In the genomic region with DNA sequence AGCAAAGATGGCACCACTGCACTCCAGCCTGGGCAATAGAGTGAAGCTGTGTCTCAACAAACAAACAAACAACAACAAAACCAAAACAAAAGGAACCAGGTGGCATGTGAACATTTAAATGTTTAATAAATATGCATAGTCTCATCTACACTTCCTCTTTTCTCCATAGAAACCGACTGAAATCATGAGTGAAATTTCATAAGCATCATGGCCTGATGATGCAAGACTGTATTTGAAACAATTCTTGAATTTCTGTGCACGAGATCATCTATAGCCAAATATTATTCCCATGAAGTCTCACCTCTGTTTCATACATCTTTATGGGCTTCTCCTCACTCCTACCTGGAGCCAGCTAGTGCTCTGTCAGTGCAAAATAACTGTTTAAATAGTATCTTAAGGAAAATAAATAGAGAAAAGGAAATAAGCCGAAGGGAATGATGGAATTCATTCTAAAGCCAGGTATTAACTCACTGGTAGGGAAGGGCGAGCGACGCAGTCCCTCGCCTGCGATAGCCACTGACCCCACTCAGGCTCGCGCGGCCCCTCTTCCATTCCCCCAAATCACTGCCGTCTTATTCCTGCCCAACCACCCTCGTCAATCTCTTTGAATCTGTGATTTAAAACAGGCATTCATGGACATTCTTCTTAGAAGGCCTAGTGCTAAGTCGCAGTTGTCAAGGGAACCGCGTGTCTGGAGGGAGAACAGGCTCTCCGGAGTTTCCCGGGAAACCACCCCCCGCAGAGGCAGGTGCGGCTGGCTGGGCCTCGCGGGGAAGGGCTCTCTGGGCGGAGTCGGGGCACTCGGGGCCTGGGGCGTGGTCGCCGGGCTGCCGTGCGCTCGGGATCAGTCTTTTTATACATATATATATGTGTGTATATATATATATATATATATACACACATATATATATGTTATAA, we compare ENCODE assay signal across 8 cellular contexts. TPM values are rescaled to one million over a fixed set of nuclear protein-coding genes. Genes with fewer than 3 reads are reported as not detected.
DNase-seq lines count a peak whose midpoint lies in the region; ATAC-seq and TF ChIP-seq lines count a peak whose summit lies in the region.

No MANE protein-coding gene starts in this region.

- WGBS in hepatocyte (ENCODE audit: low lambda C conversion rate, missing lambda C conversion rate): 19% methylated on average over 26 of the region's 31 CpGs

- peaks cover 0 to 3% (median 0%) of the 10 kb centered on the region in 7 donors for H3K9me3 Mint-ChIP-seq in CD4-positive, CD25-positive, alpha-beta regulatory T cell
- no peaks in the 10 kb centered on the region for H3K9me3 Mint-ChIP-seq in activated naive CD4-positive, alpha-beta T cell treated with anti-CD3 and anti-CD28 coated beads, Interleukin-2, amount 10 ng/mL, durations not matched to agents 7 days and 5 days
- no peaks in the 10 kb centered on the region for H3K9me3 Mint-ChIP-seq in osteocyte (ENCODE audit: unreplicated experiment)

- H3K4me3 ChIP-seq in CD4-positive, CD25-positive, alpha-beta regulatory T cell (ENCODE audit: low read depth, low read length): no peak overlapping the region
- H3K4me3 ChIP-seq in HCT116 (replicated peaks in 1 of 2; ENCODE audit: low read depth in 1 of 2, low read length in 2 of 2) (peak overlapping the region; percentile 38 to 67; a peak in 3 of 4 replicates), hepatocyte (no peak overlapping the region)

- H2AFZ ChIP-seq in HCT116 (ENCODE audit: low read depth, low read length, poor library complexity, severe bottlenecking): peak overlapping the region; percentile 96
- H2AFZ ChIP-seq in hepatocyte: no peak overlapping the region

- no peaks in the 10 kb centered on the region for H3K36me3 ChIP-seq in CD4-positive, CD25-positive, alpha-beta regulatory T cell (ENCODE audit: control insufficient read depth, insufficient read depth, low read length)
- H3K36me3 ChIP-seq in HCT116 (ENCODE audit: control insufficient read depth in 1 of 2, insufficient read depth in 2 of 2, low read length in 2 of 2) (no peaks in the 10 kb centered on the region), hepatocyte (replicated peaks; ENCODE audit: insufficient read depth, low read depth) (no peaks in the 10 kb centered on the region)

- peaks cover 2% of the 10 kb centered on the region for H3K27me3 ChIP-seq in CD4-positive, CD25-positive, alpha-beta regulatory T cell (ENCODE audit: control insufficient read depth, insufficient read depth, low read length)
- H3K27me3 ChIP-seq in HCT116 (ENCODE audit: insufficient read depth, low read length) (no peaks in the 10 kb centered on the region), hepatocyte (no peaks in the 10 kb centered on the region)

- peak overlapping the region; percentile 92 to 95 (median 94) for H3K4me3 Mint-ChIP-seq in CD4-positive, CD25-positive, alpha-beta regulatory T cell
- H3K4me3 Mint-ChIP-seq in activated naive CD4-positive, alpha-beta T cell treated with anti-CD3 and anti-CD28 coated beads, Interleukin-2, amount 10 ng/mL, durations not matched to agents 7 days and 5 days: no peak overlapping the region
- H3K4me3 Mint-ChIP-seq in osteocyte (ENCODE audit: unreplicated experiment): no peak overlapping the region

- H3K4me2 ChIP-seq in HCT116 (ENCODE audit: low read length) (peak overlapping the region; percentile 98), hepatocyte (peak overlapping the region; percentile 97)

- H3K4me1 Mint-ChIP-seq in CD4-positive, CD25-positive, alpha-beta regulatory T cell: peaks cover 15 to 39% (median 23%) of the 10 kb centered on the region in 4 donors
- peaks cover 46% of the 10 kb centered on the region for H3K4me1 Mint-ChIP-seq in activated naive CD4-positive, alpha-beta T cell treated with anti-CD3 and anti-CD28 coated beads, Interleukin-2, amount 10 ng/mL, durations not matched to agents 7 days and 5 days
- peaks cover 41% of the 10 kb centered on the region for H3K4me1 Mint-ChIP-seq in osteocyte (ENCODE audit: unreplicated experiment)

- H3K9me3 ChIP-seq in CD4-positive, CD25-positive, alpha-beta regulatory T cell (ENCODE audit: control insufficient read depth in 2 of 2, low read length in 2 of 2): no peaks in the 10 kb centered on the region
- no peaks in the 10 kb centered on the region for H3K9me3 ChIP-seq in HCT116 (ENCODE audit: control insufficient read depth in 1 of 2, insufficient read depth in 1 of 2, low read depth in 1 of 2, low read length in 2 of 2)
- H3K9me3 ChIP-seq in hepatocyte (ENCODE audit: low read depth): no peaks in the 10 kb centered on the region

- H3K9me2 ChIP-seq in HCT116 (ENCODE audit: insufficient read depth) (no peaks in the 10 kb centered on the region), hepatocyte (replicated peaks; ENCODE audit: insufficient read depth) (no peaks in the 10 kb centered on the region)

- intact Hi-C loops in HCT116 (cut with micrococcal nuclease) (loop anchor here (2.0 kb wide), 1 partner anchor 53 kb away; the partner anchor contains the start of gene TRIM2), sciatic nerve (cut with DNase I) (loop anchor here (10.0 kb wide), 1 partner anchor 63 kb away; no protein-coding TSS in a partner anchor)

- no peak overlapping the region for H3K9ac ChIP-seq in HCT116 (ENCODE audit: low read length)

- POLR2A ChIA-PET in HCT116 (lab: Charles Lee): no interaction called here

- H3K4me1 ChIP-seq in CD4-positive, CD25-positive, alpha-beta regulatory T cell (ENCODE audit: control insufficient read depth, insufficient read depth, low read length, poor library complexity, severe bottlenecking): peaks cover 22% of the 10 kb centered on the region
- H3K4me1 ChIP-seq in HCT116 (ENCODE audit: control insufficient read depth in 1 of 2, insufficient read depth in 2 of 2, low read length in 2 of 2) (peaks cover 21 to 35% of the 10 kb centered on the region in 2 experiments), hepatocyte (ENCODE audit: insufficient read depth) (peaks cover 12% of the 10 kb centered on the region)

- H3K27ac Mint-ChIP-seq in CD4-positive, CD25-positive, alpha-beta regulatory T cell: peak overlapping the region in 1 of 3 donors; percentile 40
- H3K27ac Mint-ChIP-seq in activated naive CD4-positive, alpha-beta T cell treated with anti-CD3 and anti-CD28 coated beads, Interleukin-2, amount 10 ng/mL, durations not matched to agents 7 days and 5 days: no peak overlapping the region
- H3K27ac Mint-ChIP-seq in osteocyte (ENCODE audit: unreplicated experiment): no peak overlapping the region

- BruUV-seq in HCT116 (replicated peaks; lab: Mats Ljungman, UMichigan): no TSS peak

- ATAC-seq in CD4-positive, CD25-positive, alpha-beta regulatory T cell (ENCODE audit: low read depth in 2 of 2): no peak
- ATAC-seq in HCT116 (peak; percentile 28; the same call in 1 of the 2 replicates), sciatic nerve (peak; percentile 56)

- RAD21 ChIA-PET in HCT116 (lab: Charles Lee; ENCODE audit: low non-redundant PET in 1 of 2, low total read pairs in 2 of 2, uncharacterized antibody in 2 of 2, unreplicated experiment in 2 of 2): interaction anchor here in 1 of 2 experiments (0.8 kb wide), 1 partner anchor 52 kb away, joined by 4 read pairs; the partner anchor contains the start of gene TRIM2

- TF ChIP-seq POLR2A in HCT116 (IDR thresholded peaks at IDR 0.05; ENCODE audit: borderline replicate concordance, extremely low read depth, insufficient read depth, insufficient read length): no peak

- CTCF ChIA-PET in HCT116 (lab: Charles Lee): interaction anchor here (1.0 kb wide), 1 partner anchor 9 kb away, joined by 6 read pairs; no protein-coding TSS in a partner anchor
- CTCF ChIA-PET in activated naive CD4-positive, alpha-beta T cell treated with anti-CD3 and anti-CD28 coated beads, Interleukin-2, amount 10 ng/mL, durations not matched to agents 7 days and 5 days (lab: Charles Lee): interaction anchor here (1.1 to 1.8 kb wide), 3 partner anchors 9 to 491 kb away, joined by 3 to 5 read pairs (median 3); no protein-coding TSS in a partner anchor

- peak in 1 of 3 donors; percentile 35 for DNase-seq in CD4-positive, CD25-positive, alpha-beta regulatory T cell
- DNase-seq in HCT116 (ENCODE audit: low read depth, low spot score) (no peak), NCI-H2227 (lab: John Stamatoyannopoulos, UW; ENCODE audit: unreplicated experiment) (peak; percentile 87), hepatocyte (ENCODE audit: low spot score) (peak; percentile 92), sciatic nerve (ENCODE audit: low spot score) (peak; percentile 72), middle frontal gyrus (ENCODE audit: extremely low spot score, low spot score) (no peak), osteocyte (ENCODE audit: extremely low spot score, unreplicated experiment) (no peak)
- peak; percentile 40 for DNase-seq in activated naive CD4-positive, alpha-beta T cell treated with anti-CD3 and anti-CD28 coated beads, Interleukin-2, amount 10 ng/mL, durations not matched to agents 7 days and 5 days

- TF ChIP-seq RAD21 in HCT116 (IDR thresholded peaks at IDR 0.05; ENCODE audit: low read depth): no peak

- no peak overlapping the region for H3K27ac ChIP-seq in CD4-positive, CD25-positive, alpha-beta regulatory T cell (ENCODE audit: insufficient read depth, low read length, poor library complexity, severe bottlenecking)
- H3K27ac ChIP-seq in HCT116 (ENCODE audit: low read depth, low read length): no peak overlapping the region
- no peak overlapping the region for H3K27ac ChIP-seq in hepatocyte

- H3K36me3 Mint-ChIP-seq in CD4-positive, CD25-positive, alpha-beta regulatory T cell: no peaks in the 10 kb centered on the region
- H3K36me3 Mint-ChIP-seq in activated naive CD4-positive, alpha-beta T cell treated with anti-CD3 and anti-CD28 coated beads, Interleukin-2, amount 10 ng/mL, durations not matched to agents 7 days and 5 days: no peaks in the 10 kb centered on the region
- no peaks in the 10 kb centered on the region for H3K36me3 Mint-ChIP-seq in osteocyte (ENCODE audit: unreplicated experiment)

- H3K27me3 Mint-ChIP-seq in CD4-positive, CD25-positive, alpha-beta regulatory T cell: peaks cover 9% of the 10 kb centered on the region
- H3K27me3 Mint-ChIP-seq in activated naive CD4-positive, alpha-beta T cell treated with anti-CD3 and anti-CD28 coated beads, Interleukin-2, amount 10 ng/mL, durations not matched to agents 7 days and 5 days: peaks cover 70% of the 10 kb centered on the region
- no peaks in the 10 kb centered on the region for H3K27me3 Mint-ChIP-seq in osteocyte (ENCODE audit: unreplicated experiment)

- H3K79me2 ChIP-seq in HCT116 (ENCODE audit: insufficient read depth, low read length) (no peaks in the 10 kb centered on the region), hepatocyte (no peaks in the 10 kb centered on the region)

- H4K20me1 ChIP-seq in HCT116 (ENCODE audit: insufficient read depth) (no peaks in the 10 kb centered on the region), hepatocyte (ENCODE audit: insufficient read depth, poor library complexity, severe bottlenecking) (no peaks in the 10 kb centered on the region)

- TF ChIP-seq CTCF in HCT116 (IDR thresholded peaks at IDR 0.05 in 2 of 3, conservative IDR thresholded peaks at IDR 0.05 in 1 of 3; ENCODE audit: borderline replicate concordance in 1 of 3, insufficient read depth in 1 of 3, low read depth in 2 of 3, low read length in 2 of 3) (no peak), hepatocyte (IDR thresholded peaks at IDR 0.05; ENCODE audit: poor library complexity) (no peak), osteocyte (IDR thresholded peaks at IDR 0.05) (no peak)

RNA-seq across cellular contexts. Expression of gene TRIM2, which starts 52.4 kb away (rescaled TPM):
- 3.8 TPM for total RNA-seq in CD4-positive, CD25-positive, alpha-beta regulatory T cell
- 1 to 10 TPM in 2 of 4 donors, under 1 TPM in 2; 0.56 to 1.1 (median 0.85) TPM for polyA plus RNA-seq in CD4-positive, CD25-positive, alpha-beta regulatory T cell
- total RNA-seq in HCT116 (2021; ENCODE audit: unreplicated experiment): 41.4 TPM
- polyA plus RNA-seq in HCT116 (2012): 18.1 and 23.8 TPM in 2 replicates
- 82.1 and 84.1 TPM in 2 replicates for total RNA-seq in hepatocyte
- polyA plus RNA-seq in hepatocyte: 24.4 and 32.0 TPM in 2 replicates
- 60.9 TPM for total RNA-seq in sciatic nerve
- total RNA-seq in osteocyte: 34.0 and 36.0 TPM in 2 replicates

Comparison
In these comparisons a context has a peak if more than half of its experiments do, and no peak if none do; other contexts are left out.
1. ATAC-seq: peak in HCT116 (single experiment) and sciatic nerve (single experiment); none in CD4-positive, CD25-positive, alpha-beta regulatory T cell (0 of 2).
2. DNase-seq: peak in NCI-H2227 (single experiment), activated naive CD4-positive, alpha-beta T cell treated with anti-CD3 and anti-CD28 coated beads, Interleukin-2, amount 10 ng/mL, durations not matched to agents 7 days and 5 days (single experiment), hepatocyte (single experiment) and sciatic nerve (single experiment); none in HCT116 (single experiment), middle frontal gyrus (single experiment) and osteocyte (single experiment).
3. H3K4me3 ChIP-seq: peak in HCT116 (2 of 2); none in CD4-positive, CD25-positive, alpha-beta regulatory T cell (single experiment) and hepatocyte (single experiment).
4. H3K4me3 Mint-ChIP-seq: peak in CD4-positive, CD25-positive, alpha-beta regulatory T cell (4 of 4); none in activated naive CD4-positive, alpha-beta T cell treated with anti-CD3 and anti-CD28 coated beads, Interleukin-2, amount 10 ng/mL, durations not matched to agents 7 days and 5 days (single experiment) and osteocyte (single experiment).